In the genomic region with DNA sequence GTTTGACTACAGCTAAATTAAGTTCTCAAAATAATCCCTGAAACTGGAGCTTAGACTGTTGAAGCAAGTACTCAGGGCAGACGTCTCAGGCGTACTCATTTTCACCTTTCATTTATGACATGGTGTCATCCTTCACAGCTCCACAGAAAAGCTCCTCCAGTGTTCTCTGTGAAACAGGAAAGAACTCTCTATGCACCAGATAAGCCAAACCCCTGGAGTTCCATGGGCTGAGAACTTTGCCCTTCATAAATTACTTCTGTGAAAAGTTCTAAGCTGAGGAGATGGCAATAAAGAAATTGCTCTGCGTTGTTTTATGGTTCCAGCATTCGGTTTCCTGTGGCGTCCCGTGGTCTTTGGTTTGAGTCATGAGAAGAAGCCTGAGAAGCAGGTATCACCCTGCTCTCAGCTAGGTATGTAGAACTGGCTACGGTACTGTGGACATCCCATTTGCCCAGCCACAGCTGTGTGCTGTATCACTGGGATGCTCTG, we compare ENCODE assay signal across 7 cellular contexts. TPM values are rescaled to one million over a fixed set of nuclear protein-coding genes. Genes with fewer than 3 reads are reported as not detected.
DNase-seq lines count a peak whose midpoint lies in the region; ATAC-seq, FAIRE-seq and TF ChIP-seq lines count a peak whose summit lies in the region.

No MANE protein-coding gene starts in this region.

- no peaks in the 10 kb centered on the region for H3K36me3 ChIP-seq in astrocyte (ENCODE audit: insufficient read depth, low read length)

- no peaks in the 10 kb centered on the region for H3K79me2 ChIP-seq in astrocyte (ENCODE audit: insufficient read depth, low read length)

- no peak overlapping the region for H3K27ac ChIP-seq in astrocyte (ENCODE audit: low read depth, low read length)

- no peak for FAIRE-seq in astrocyte (lab: Jason Lieb, UNC)

- H3K4me3 ChIP-seq in astrocyte (ENCODE audit: insufficient read depth, low read depth, low read length), result no peak overlapping the region

- H3K4me3 Mint-ChIP-seq in astrocyte (ENCODE audit: unreplicated experiment), result no peak overlapping the region

- no peak overlapping the region for H3K9ac ChIP-seq in astrocyte (ENCODE audit: low read length)

- no peaks in the 10 kb centered on the region for H4K20me1 ChIP-seq in astrocyte (ENCODE audit: insufficient read depth, low read length)

- H3K36me3 Mint-ChIP-seq in astrocyte (ENCODE audit: low read depth, unreplicated experiment), result no peaks in the 10 kb centered on the region

- no peak overlapping the region for H3K27ac Mint-ChIP-seq in astrocyte (ENCODE audit: unreplicated experiment)

- peaks cover 18% of the 10 kb centered on the region for H3K4me1 Mint-ChIP-seq in astrocyte (ENCODE audit: low read depth, unreplicated experiment)

- H3K4me2 ChIP-seq in astrocyte (ENCODE audit: low read length), result peak overlapping the region; percentile 82

- TF ChIP-seq CTCF in astrocyte (IDR thresholded peaks at IDR 0.05; ENCODE audit: insufficient read depth, low read depth, low read length), result no peak

- H3K27me3 ChIP-seq in astrocyte (ENCODE audit: insufficient read depth, low read length), result no peaks in the 10 kb centered on the region

- DNase-seq in astrocyte (ENCODE audit: low read depth), result no peak
- DNase-seq in stimulated activated CD8-positive, alpha-beta memory T cell treated with anti-CD3 and anti-CD28 coated beads, Interleukin-4, amount 100 ng/mL, for 48 hours, result peak; percentile 48
- no peak for DNase-seq in NCI-H524 treated with DMSO at 0.1 percent for 48 hours (lab: John Stamatoyannopoulos, UW)
- DNase-seq in NCI-H1694 treated with DMSO at 0.1 percent for 48 hours (lab: John Stamatoyannopoulos, UW), result no peak

- peak overlapping the region; percentile 68 for H2AFZ ChIP-seq in astrocyte (ENCODE audit: low read depth, low read length)

- H3K27me3 Mint-ChIP-seq in astrocyte (ENCODE audit: low read depth, unreplicated experiment), result peaks cover 2% of the 10 kb centered on the region

- H3K9me3 Mint-ChIP-seq in astrocyte (ENCODE audit: unreplicated experiment), result no peaks in the 10 kb centered on the region

- peak; percentile 43 for ATAC-seq in GM21423 (IDR thresholded peaks at IDR 0.05; ENCODE audit: unreplicated experiment)
- ATAC-seq in HG03521 (IDR thresholded peaks at IDR 0.05; ENCODE audit: unreplicated experiment), result peak; percentile 45
- no peak for ATAC-seq in HG02840 (IDR thresholded peaks at IDR 0.05; ENCODE audit: low FRiP score, unreplicated experiment)

- no peaks in the 10 kb centered on the region for H3K9me3 ChIP-seq in astrocyte (ENCODE audit: insufficient read depth, low read depth, low read length)

- peaks cover 3% of the 10 kb centered on the region for H3K4me1 ChIP-seq in astrocyte (ENCODE audit: insufficient read depth, low read length)

RNA-seq across cellular contexts. Expression of gene RREB1, which starts 20.2 kb away (rescaled TPM):
- total RNA-seq in astrocyte, result 37.2 and 41.8 TPM in 2 replicates
